9 cellular contexts compared by ENCODE assay signal in genomic region chr11:105045897-105046296, GRCh38. TPM values are rescaled to one million over a fixed set of nuclear protein-coding genes. Genes with fewer than 3 reads are reported as not detected.
DNase-seq lines count a peak whose midpoint lies in the region; ATAC-seq and TF ChIP-seq lines count a peak whose summit lies in the region.
"Had no signal": no experiment of that assay in that cellular context is flagged by ENCODE, and none has a peak within 500 bp of the region (broad histone marks: within the 10 kb centered on the region; RNA-seq: fewer than 3 reads in every experiment).

No MANE protein-coding gene starts in this region.

- no peak for TF ChIP-seq CTCF in WTC11 (IDR thresholded peaks at IDR 0.05)
- no peak for TF ChIP-seq CTCF in foreskin fibroblast (IDR thresholded peaks at IDR 0.05; ENCODE audit: low read depth, low read length)

- peaks cover 45% of the 10 kb centered on the region for H3K4me1 Mint-ChIP-seq in activated CD4-positive, alpha-beta T cell treated with anti-CD3 and anti-CD28 coated beads for 36 hours
- H3K4me1 Mint-ChIP-seq in WTC11 = 0 out of 2 replicates have a peak, but pooled peaks cover 3% of the 10 kb centered on the region
- peaks cover 56% of the 10 kb centered on the region for H3K4me1 Mint-ChIP-seq in stimulated activated effector memory CD8-positive, alpha-beta T cell treated with anti-CD3 and anti-CD28 coated beads, Interleukin-12 subunit alpha, Interleukin-12 subunit beta, amount 100 ng/mL, for 72 hours

- no peak for DNase-seq in activated CD4-positive, alpha-beta T cell treated with anti-CD3 and anti-CD28 coated beads for 36 hours
- no peak for DNase-seq in activated CD4-positive, alpha-beta T cell treated with anti-CD3 and anti-CD28 coated beads, Interleukin-2, amount 50 U/mL, for 1 hour
- DNase-seq in WTC11 (ENCODE audit: low spot score) = no peak
- peak; percentile 19 to 33 for DNase-seq in foreskin fibroblast
- no peak for DNase-seq in stimulated activated effector memory CD8-positive, alpha-beta T cell treated with anti-CD3 and anti-CD28 coated beads, Interleukin-12 subunit alpha, Interleukin-12 subunit beta, amount 100 ng/mL, for 72 hours (ENCODE audit: low spot score in 2 of 2)
- DNase-seq in DMS153 treated with DMSO at 0.1 percent for 48 hours (lab: John Stamatoyannopoulos, UW; ENCODE audit: unreplicated experiment) = no peak
- DNase-seq in Ammon's horn (ENCODE audit: low spot score) = no peak
- no peak for DNase-seq in NCI-H526 (lab: John Stamatoyannopoulos, UW)

- peaks cover 2% of the 10 kb centered on the region for H3K36me3 Mint-ChIP-seq in activated CD4-positive, alpha-beta T cell treated with anti-CD3 and anti-CD28 coated beads for 36 hours (ENCODE audit: low read depth)
- no peaks in the 10 kb centered on the region for H3K36me3 Mint-ChIP-seq in WTC11
- peaks cover 5% of the 10 kb centered on the region for H3K36me3 Mint-ChIP-seq in stimulated activated effector memory CD8-positive, alpha-beta T cell treated with anti-CD3 and anti-CD28 coated beads, Interleukin-12 subunit alpha, Interleukin-12 subunit beta, amount 100 ng/mL, for 72 hours

- POLR2A ChIA-PET in activated CD4-positive, alpha-beta T cell treated with anti-CD3 and anti-CD28 coated beads for 36 hours (lab: Charles Lee) = no interaction called here
- POLR2A ChIA-PET in WTC11 (lab: Charles Lee) = no interaction called here

- H3K27ac Mint-ChIP-seq in activated CD4-positive, alpha-beta T cell treated with anti-CD3 and anti-CD28 coated beads for 36 hours = peak overlapping the region; percentile 66
- H3K27ac Mint-ChIP-seq in WTC11 = no peak overlapping the region
- peak overlapping the region; percentile 95 for H3K27ac Mint-ChIP-seq in stimulated activated effector memory CD8-positive, alpha-beta T cell treated with anti-CD3 and anti-CD28 coated beads, Interleukin-12 subunit alpha, Interleukin-12 subunit beta, amount 100 ng/mL, for 72 hours

- no peak for ATAC-seq in activated CD4-positive, alpha-beta T cell treated with anti-CD3 and anti-CD28 coated beads for 36 hours
- no peak for ATAC-seq in WTC11
- ATAC-seq in stimulated activated effector memory CD8-positive, alpha-beta T cell treated with anti-CD3 and anti-CD28 coated beads, Interleukin-12 subunit alpha, Interleukin-12 subunit beta, amount 100 ng/mL, for 72 hours = no peak
- ATAC-seq: A549 had no signal

- no peaks in the 10 kb centered on the region for H3K27me3 Mint-ChIP-seq in activated CD4-positive, alpha-beta T cell treated with anti-CD3 and anti-CD28 coated beads for 36 hours
- H3K27me3 Mint-ChIP-seq in WTC11 (ENCODE audit: low read depth) = no peaks in the 10 kb centered on the region

- H3K4me3 Mint-ChIP-seq in activated CD4-positive, alpha-beta T cell treated with anti-CD3 and anti-CD28 coated beads for 36 hours = peak overlapping the region; percentile 32
- no peak overlapping the region for H3K4me3 Mint-ChIP-seq in WTC11
- peak overlapping the region; percentile 80 for H3K4me3 Mint-ChIP-seq in stimulated activated effector memory CD8-positive, alpha-beta T cell treated with anti-CD3 and anti-CD28 coated beads, Interleukin-12 subunit alpha, Interleukin-12 subunit beta, amount 100 ng/mL, for 72 hours

- no peak overlapping the region for H3K4me3 ChIP-seq in foreskin fibroblast (ENCODE audit: low read depth in 1 of 2, low read length in 2 of 2)
- H3K4me3 ChIP-seq: A549 had no signal

- CTCF ChIA-PET in activated CD4-positive, alpha-beta T cell treated with anti-CD3 and anti-CD28 coated beads for 36 hours (lab: Charles Lee) = no interaction called here
- CTCF ChIA-PET in WTC11 (lab: Charles Lee) = no interaction called here

- H3K9me3 Mint-ChIP-seq in activated CD4-positive, alpha-beta T cell treated with anti-CD3 and anti-CD28 coated beads for 36 hours (ENCODE audit: low read depth) = no peaks in the 10 kb centered on the region
- H3K9me3 Mint-ChIP-seq in WTC11 = no peaks in the 10 kb centered on the region
- no peaks in the 10 kb centered on the region for H3K9me3 Mint-ChIP-seq in stimulated activated effector memory CD8-positive, alpha-beta T cell treated with anti-CD3 and anti-CD28 coated beads, Interleukin-12 subunit alpha, Interleukin-12 subunit beta, amount 100 ng/mL, for 72 hours

- intact Hi-C loops in activated CD4-positive, alpha-beta T cell treated with anti-CD3 and anti-CD28 coated beads for 36 hours (cut with DNase I, micrococcal nuclease) = loop anchor here (2.0 to 5.0 kb wide), 2 partner anchors 77 to 976 kb away; partner anchors contain the start of genes CASP4 (in 1 of the 2) and MSANTD4 (in 1 of the 2)

TF ChIP-seq in WTC11, 78 proteins besides CTCF, POLR2A, EP300 and RAD21:
- TF ChIP-seq GABPB1 (CRISPR knock-in tag; IDR thresholded peaks at IDR 0.05) (peak; percentile 20; the same call in 1 of the 2 replicates), ZNF317 (CRISPR knock-in tag; IDR thresholded peaks at IDR 0.05; ENCODE audit: borderline replicate concordance, low read depth) (no peak)
TF ChIP-seq in WTC11: peak in this region for 1.

RNA-seq across cellular contexts. Expression of gene CARD16, which starts 0.8 kb away (rescaled TPM):
- total RNA-seq in activated CD4-positive, alpha-beta T cell treated with anti-CD3 and anti-CD28 coated beads for 36 hours = 10 to 100 TPM; 11.6 to 13.9 TPM
- total RNA-seq in WTC11 (2021) = not detected in 3 replicates

RNA-seq across cellular contexts. Expression of gene CASP1, which starts 11.0 kb away (rescaled TPM):
- 10 to 100 TPM; 23.7 to 33.4 TPM for total RNA-seq in activated CD4-positive, alpha-beta T cell treated with anti-CD3 and anti-CD28 coated beads for 36 hours
- 0.78 TPM in 1 of 3 replicates, not detected in the others for total RNA-seq in WTC11 (2021)

RNA-seq across cellular contexts. Expression of gene CASP5, which starts 22.9 kb away (rescaled TPM):
- total RNA-seq in activated CD4-positive, alpha-beta T cell treated with anti-CD3 and anti-CD28 coated beads for 36 hours = not detected
- not detected in 3 replicates for total RNA-seq in WTC11 (2021)

Comparison
In these comparisons a context has a peak if more than half of its experiments do, and no peak if none do; other contexts are left out.
1. DNase-seq: peak in foreskin fibroblast (2 of 2); none in activated CD4-positive, alpha-beta T cell treated with anti-CD3 and anti-CD28 coated beads for 36 hours (single experiment), activated CD4-positive, alpha-beta T cell treated with anti-CD3 and anti-CD28 coated beads, Interleukin-2, amount 50 U/mL, for 1 hour (single experiment), WTC11 (single experiment), stimulated activated effector memory CD8-positive, alpha-beta T cell treated with anti-CD3 and anti-CD28 coated beads, Interleukin-12 subunit alpha, Interleukin-12 subunit beta, amount 100 ng/mL, for 72 hours (0 of 2), DMS153 treated with DMSO at 0.1 percent for 48 hours (single experiment), Ammon's horn (single experiment) and NCI-H526 (0 of 2).
2. RNA of gene CARD16, which starts 0.8 kb away (total RNA-seq): 11.6 to 13.9 TPM in activated CD4-positive, alpha-beta T cell treated with anti-CD3 and anti-CD28 coated beads for 36 hours; not detected in WTC11; every median in the first group is over 10 times any median in the second.
3. RNA of gene CASP1, which starts 11.0 kb away (total RNA-seq): 23.7 to 33.4 TPM in activated CD4-positive, alpha-beta T cell treated with anti-CD3 and anti-CD28 coated beads for 36 hours; 0.78 TPM in WTC11; every median in the first group is over 10 times any median in the second.